Comparison of ENCODE assay signal across 26 cellular contexts in genomic region chr7:22210355-22210754, GRCh38.
DNase-seq lines count a peak whose midpoint lies in the region; ATAC-seq and TF ChIP-seq lines count a peak whose summit lies in the region.
"Had no signal": no experiment of that assay in that cellular context is flagged by ENCODE, and none has a peak within 500 bp of the region (broad histone marks: within the 10 kb centered on the region; RNA-seq: fewer than 3 reads in every experiment).

No MANE protein-coding gene starts in this region.

- no peaks in the 10 kb centered on the region for H3K4me1 Mint-ChIP-seq in activated CD8-positive, alpha-beta T cell treated with anti-CD3 and anti-CD28 coated beads for 36 hours (ENCODE audit: low read depth)
- H3K4me1 Mint-ChIP-seq in activated CD8-positive, alpha-beta T cell treated with anti-CD3 and anti-CD28 coated beads, Interleukin-2, amount 10 ng/mL, durations not matched to agents 7 days and 5 days (ENCODE audit: low read depth): no peaks in the 10 kb centered on the region
- H3K4me1 Mint-ChIP-seq: immature natural killer cell, T-helper 17 cell had no signal

- no peaks in the 10 kb centered on the region for H3K36me3 Mint-ChIP-seq in activated CD8-positive, alpha-beta T cell treated with anti-CD3 and anti-CD28 coated beads for 36 hours (ENCODE audit: low read depth)
- H3K36me3 Mint-ChIP-seq in activated CD8-positive, alpha-beta T cell treated with anti-CD3 and anti-CD28 coated beads, Interleukin-2, amount 10 ng/mL, durations not matched to agents 7 days and 5 days (ENCODE audit: low read depth): no peaks in the 10 kb centered on the region
- H3K36me3 Mint-ChIP-seq: immature natural killer cell; stimulated activated memory B cell treated with anti-CD40 and anti-IgM and Interleukin-4, amounts not matched to agents 10 μg/mL and 1 μg/mL and 100 μg/mL, for 72 hours had no signal

- TF ChIP-seq CTCF in activated CD8-positive, alpha-beta T cell treated with anti-CD3 and anti-CD28 coated beads for 36 hours (IDR thresholded peaks at IDR 0.05): no peak
- no peak for TF ChIP-seq CTCF in RWPE2 (IDR thresholded peaks at IDR 0.05; ENCODE audit: poor library complexity, severe bottlenecking)
- TF ChIP-seq CTCF in epithelial cell of esophagus (IDR thresholded peaks at IDR 0.05; ENCODE audit: insufficient read depth, low read depth, low read length, missing control alignments): no peak
- no peak for TF ChIP-seq CTCF in retinal pigment epithelial cell (conservative IDR thresholded peaks at IDR 0.05; ENCODE audit: low read depth, low read length)

- peak; percentile 4 for DNase-seq in activated CD8-positive, alpha-beta T cell treated with anti-CD3 and anti-CD28 coated beads for 36 hours
- DNase-seq in activated CD8-positive, alpha-beta T cell treated with anti-CD3 and anti-CD28 coated beads, Interleukin-2, amount 10 ng/mL, durations not matched to agents 7 days and 5 days: no peak
- DNase-seq in RWPE2 (ENCODE audit: low spot score) (no peak), epithelial cell of esophagus (ENCODE audit: low read depth) (peak; percentile 6), retinal pigment epithelial cell (ENCODE audit: low read depth) (peak; percentile 89), SKM-1 (lab: John Stamatoyannopoulos, UW; ENCODE audit: unreplicated experiment) (no peak), NCI-H526 treated with DMSO at 0.1 percent for 48 hours (lab: John Stamatoyannopoulos, UW) (no peak)
- DNase-seq in activated naive CD4-positive, alpha-beta T cell treated with anti-CD3 and anti-CD28 coated beads, Interleukin-2, amount 50 U/mL, for 16 hours: no peak
- DNase-seq: activated CD4-positive, alpha-beta T cell treated with anti-CD3 and anti-CD28 coated beads, Interleukin-2, amount 50 U/mL, for 4 hours; adrenal gland; brain microvascular endothelial cell; Caco-2; DMS53; GM23248; immature natural killer cell; NCI-H187; NCI-H2171 treated with DMSO at 0.1 percent for 48 hours; NCI-H524; T-helper 17 cell had no signal

- H3K9me3 ChIP-seq in RWPE2 (ENCODE audit: severe bottlenecking): no peaks in the 10 kb centered on the region
- H3K9me3 ChIP-seq: adrenal gland, Caco-2 had no signal

- H3K4me3 ChIP-seq in RWPE2 (ENCODE audit: severe bottlenecking) (no peak overlapping the region), epithelial cell of esophagus (ENCODE audit: low read length) (no peak overlapping the region), retinal pigment epithelial cell (ENCODE audit: low read length) (no peak overlapping the region)
- H3K4me3 ChIP-seq: adrenal gland, GM23248, SK-N-MC had no signal

- intact Hi-C loops in activated CD8-positive, alpha-beta T cell treated with anti-CD3 and anti-CD28 coated beads for 36 hours (cut with micrococcal nuclease): no loop called here

- CTCF ChIA-PET in activated CD8-positive, alpha-beta T cell treated with anti-CD3 and anti-CD28 coated beads for 36 hours (lab: Charles Lee): no interaction called here
- CTCF ChIA-PET in activated CD8-positive, alpha-beta T cell treated with anti-CD3 and anti-CD28 coated beads, Interleukin-2, amount 10 ng/mL, durations not matched to agents 7 days and 5 days (lab: Charles Lee): no interaction called here

- peak overlapping the region; percentile 8 for H3K27ac ChIP-seq in RWPE2 (ENCODE audit: poor library complexity, severe bottlenecking)
- H3K27ac ChIP-seq: 22Rv1, brain microvascular endothelial cell, C4-2B, GM23248, SK-N-MC had no signal

- POLR2A ChIA-PET in activated CD8-positive, alpha-beta T cell treated with anti-CD3 and anti-CD28 coated beads for 36 hours (lab: Charles Lee): no interaction called here
- POLR2A ChIA-PET in activated CD8-positive, alpha-beta T cell treated with anti-CD3 and anti-CD28 coated beads, Interleukin-2, amount 10 ng/mL, durations not matched to agents 7 days and 5 days (lab: Charles Lee): no interaction called here

- no peaks in the 10 kb centered on the region for H3K9me3 Mint-ChIP-seq in activated CD8-positive, alpha-beta T cell treated with anti-CD3 and anti-CD28 coated beads for 36 hours
- H3K9me3 Mint-ChIP-seq in activated CD8-positive, alpha-beta T cell treated with anti-CD3 and anti-CD28 coated beads, Interleukin-2, amount 10 ng/mL, durations not matched to agents 7 days and 5 days (ENCODE audit: insufficient read depth): no peaks in the 10 kb centered on the region
- H3K9me3 Mint-ChIP-seq: activated T-cell treated with anti-CD3 and anti-CD28 coated beads, Interleukin-2, amount 50 U/mL, for 72 hours; stimulated activated memory B cell treated with anti-CD40 and anti-IgM and Interleukin-4, amounts not matched to agents 10 μg/mL and 1 μg/mL and 100 μg/mL, for 72 hours had no signal

- no peaks in the 10 kb centered on the region for H3K27me3 ChIP-seq in RWPE2 (ENCODE audit: insufficient read depth, poor library complexity, severe bottlenecking)
- H3K27me3 ChIP-seq: adrenal gland, brain microvascular endothelial cell had no signal

- peaks cover 5% of the 10 kb centered on the region for H3K27me3 Mint-ChIP-seq in activated CD8-positive, alpha-beta T cell treated with anti-CD3 and anti-CD28 coated beads for 36 hours
- H3K27me3 Mint-ChIP-seq in activated CD8-positive, alpha-beta T cell treated with anti-CD3 and anti-CD28 coated beads, Interleukin-2, amount 10 ng/mL, durations not matched to agents 7 days and 5 days (ENCODE audit: low read depth): peaks cover 31% of the 10 kb centered on the region
- H3K27me3 Mint-ChIP-seq: progenitor cell of endocrine pancreas; stimulated activated memory B cell treated with anti-CD40 and anti-IgM and Interleukin-4, amounts not matched to agents 10 μg/mL and 1 μg/mL and 100 μg/mL, for 72 hours had no signal

- no peak overlapping the region for H3K4me3 Mint-ChIP-seq in activated CD8-positive, alpha-beta T cell treated with anti-CD3 and anti-CD28 coated beads for 36 hours
- no peak overlapping the region for H3K4me3 Mint-ChIP-seq in activated CD8-positive, alpha-beta T cell treated with anti-CD3 and anti-CD28 coated beads, Interleukin-2, amount 10 ng/mL, durations not matched to agents 7 days and 5 days
- H3K4me3 Mint-ChIP-seq: activated T-cell treated with anti-CD3 and anti-CD28 coated beads, Interleukin-2, amount 50 U/mL, for 72 hours; immature natural killer cell; stimulated activated memory B cell treated with anti-CD40 and anti-IgM and Interleukin-4, amounts not matched to agents 10 μg/mL and 1 μg/mL and 100 μg/mL, for 72 hours; T-helper 17 cell had no signal

- peak; percentile 45 for ATAC-seq in activated CD8-positive, alpha-beta T cell treated with anti-CD3 and anti-CD28 coated beads for 36 hours
- ATAC-seq in activated CD8-positive, alpha-beta T cell treated with anti-CD3 and anti-CD28 coated beads, Interleukin-2, amount 10 ng/mL, durations not matched to agents 7 days and 5 days: no peak
- no peak for ATAC-seq in RWPE2 (ENCODE audit: low read depth)
- ATAC-seq: sciatic nerve; stimulated activated memory B cell treated with anti-CD40 and anti-IgM and Interleukin-4, amounts not matched to agents 10 μg/mL and 1 μg/mL and 100 μg/mL, for 72 hours; T-helper 17 cell had no signal

- H3K36me3 ChIP-seq in RWPE2 (ENCODE audit: low read depth): no peaks in the 10 kb centered on the region
- H3K36me3 ChIP-seq: adrenal gland, brain microvascular endothelial cell had no signal

- peaks cover 7% of the 10 kb centered on the region for H3K4me1 ChIP-seq in RWPE2 (ENCODE audit: insufficient read depth, poor library complexity, severe bottlenecking)

- H3K27ac Mint-ChIP-seq in activated CD8-positive, alpha-beta T cell treated with anti-CD3 and anti-CD28 coated beads for 36 hours: no peak overlapping the region
- H3K27ac Mint-ChIP-seq in activated CD8-positive, alpha-beta T cell treated with anti-CD3 and anti-CD28 coated beads, Interleukin-2, amount 10 ng/mL, durations not matched to agents 7 days and 5 days: no peak overlapping the region
- H3K27ac Mint-ChIP-seq: activated T-cell treated with anti-CD3 and anti-CD28 coated beads, Interleukin-2, amount 50 U/mL, for 72 hours; immature natural killer cell; progenitor cell of endocrine pancreas; stimulated activated memory B cell treated with anti-CD40 and anti-IgM and Interleukin-4, amounts not matched to agents 10 μg/mL and 1 μg/mL and 100 μg/mL, for 72 hours; T-helper 17 cell had no signal

Comparison
In these comparisons a context has a peak if more than half of its experiments do, and no peak if none do; other contexts are left out.
1. DNase-seq: peak in activated CD8-positive, alpha-beta T cell treated with anti-CD3 and anti-CD28 coated beads for 36 hours (single experiment), epithelial cell of esophagus (single experiment) and retinal pigment epithelial cell (single experiment); none in activated CD8-positive, alpha-beta T cell treated with anti-CD3 and anti-CD28 coated beads, Interleukin-2, amount 10 ng/mL, durations not matched to agents 7 days and 5 days (single experiment), RWPE2 (single experiment), activated naive CD4-positive, alpha-beta T cell treated with anti-CD3 and anti-CD28 coated beads, Interleukin-2, amount 50 U/mL, for 16 hours (single experiment), SKM-1 (single experiment) and NCI-H526 treated with DMSO at 0.1 percent for 48 hours (single experiment).